21 cellular contexts compared by ENCODE assay signal in genomic region chr17:59652119-59652518, GRCh38. TPM values are rescaled to one million over a fixed set of nuclear protein-coding genes. Genes with fewer than 3 reads are reported as not detected.
DNase-seq lines count a peak whose midpoint lies in the region; ATAC-seq, FAIRE-seq and TF ChIP-seq lines count a peak whose summit lies in the region.
"Had no signal": no experiment of that assay in that cellular context is flagged by ENCODE, and none has a peak within 500 bp of the region (broad histone marks: within the 10 kb centered on the region; RNA-seq: fewer than 3 reads in every experiment).

No MANE protein-coding gene starts in this region.

- peak overlapping the region in 1 of 2 donors; percentile 11 for H3K27ac ChIP-seq in small intestine (ENCODE audit: low read depth in 1 of 2, low read length in 1 of 2)
- H3K27ac ChIP-seq: BLaER1 treated with 17β-estradiol and CSF1 and Interleukin-3, amounts not matched to agents 10 nM and 100 nM; skin epidermis had no signal

- no peak for TF ChIP-seq CTCF in fibroblast of villous mesenchyme (IDR thresholded peaks at IDR 0.05; ENCODE audit: insufficient read depth, low read depth, low read length)

- H3K4me3 ChIP-seq in fibroblast of villous mesenchyme (ENCODE audit: low read depth, low read length) (no peak overlapping the region), small intestine (ENCODE audit: low read depth in 1 of 2, low read length in 2 of 2) (no peak overlapping the region)
- H3K4me3 ChIP-seq: skin epidermis had no signal

- H3K9me3 ChIP-seq in small intestine (ENCODE audit: control insufficient read depth, low read depth), result no peaks in the 10 kb centered on the region
- H3K9me3 ChIP-seq: neutrophil had no signal

- peak; percentile 22 for DNase-seq in AG08395 (ENCODE audit: low spot score)
- DNase-seq in HCEC 1CT, result peak; percentile 94
- DNase-seq in amniotic stem cell (lab: John Stamatoyannopoulos, UW), result peak; percentile 26
- peak; percentile 59 for DNase-seq in fibroblast of villous mesenchyme (ENCODE audit: low read depth)
- no peak for DNase-seq in small intestine
- no peak for DNase-seq in epidermal melanocyte (ENCODE audit: insufficient read length, low spot score)
- DNase-seq: activated CD4-positive, alpha-beta T cell treated with anti-CD3 and anti-CD28 coated beads, Interleukin-2, amount 50 U/mL, for 4 hours; DMS153; effector CD8-positive, alpha-beta T cell; glutamatergic neuron; H7; mesendoderm; NCI-H1417 treated with DMSO at 0.1 percent for 48 hours; NCI-H446; stimulated activated naive B cell treated with anti-CD40 and anti-IgM and Interleukin-4, amounts not matched to agents 10 μg/mL and 1 μg/mL and 100 μg/mL, for 72 hours had no signal

- H3K27me3 ChIP-seq in small intestine (ENCODE audit: control insufficient read depth in 2 of 2, insufficient read depth in 2 of 2, low read length in 2 of 2), result no peaks in the 10 kb centered on the region
- H3K27me3 ChIP-seq: BLaER1 treated with 17β-estradiol and CSF1 and Interleukin-3, amounts not matched to agents 10 nM and 100 nM; neutrophil had no signal

- WGBS in small intestine, 3 donors, result 85 to 96% (median 92%) methylated on average over 2 of the region's 2 CpGs

- FAIRE-seq in small intestine (lab: Jason Lieb, UNC), result no peak
- FAIRE-seq: islet of Langerhans had no signal

- H3K36me3 ChIP-seq in small intestine (ENCODE audit: control insufficient read depth in 2 of 2, insufficient read depth in 2 of 2, low read length in 2 of 2), result peaks cover 9 to 29% of the 10 kb centered on the region in 2 donors

- H3K4me1 ChIP-seq in small intestine (ENCODE audit: control insufficient read depth in 2 of 2, insufficient read depth in 1 of 2, low read depth in 1 of 2, low read length in 1 of 2), result no peaks in the 10 kb centered on the region

- no peak for ATAC-seq in HG02678 (IDR thresholded peaks at IDR 0.05; ENCODE audit: unreplicated experiment)
- no peak for ATAC-seq in GM18858 (IDR thresholded peaks at IDR 0.05; ENCODE audit: unreplicated experiment)
- ATAC-seq: stimulated activated naive B cell treated with anti-CD40 and anti-IgM and Interleukin-4, amounts not matched to agents 10 μg/mL and 1 μg/mL and 100 μg/mL, for 72 hours had no signal

RNA-seq across cellular contexts. Expression of gene CLTC, which starts 32.4 kb away (rescaled TPM):
- 555 and 613 TPM in 2 replicates for total RNA-seq in fibroblast of villous mesenchyme
- 10 to 100 TPM; 60.4 to 91.6 (median 67.6) TPM for polyA plus RNA-seq in small intestine

RNA-seq across cellular contexts. Expression of gene PTRH2, which starts 55.1 kb away (rescaled TPM):
- total RNA-seq in fibroblast of villous mesenchyme, result 16.4 TPM in 2 replicates
- 10 to 100 TPM in 2 of 3 donors, 1 to 10 TPM in 1; 8.6 to 29.9 (median 14.5) TPM for polyA plus RNA-seq in small intestine

RNA-seq across cellular contexts. Expression of gene VMP1, which starts 55.3 kb away (rescaled TPM):
- 436 and 608 TPM in 2 replicates for total RNA-seq in fibroblast of villous mesenchyme
- polyA plus RNA-seq in small intestine, result 100 to 1,000 TPM in 1 of 3 donors, 10 to 100 TPM in 2; 62.1 to 110 (median 84.3) TPM

Comparison
In these comparisons a context has a peak if more than half of its experiments do, and no peak if none do; other contexts are left out.
1. DNase-seq: peak in AG08395 (single experiment), HCEC 1CT (single experiment), amniotic stem cell (single experiment) and fibroblast of villous mesenchyme (single experiment); none in small intestine (single experiment) and epidermal melanocyte (single experiment).